ENCODE assay signal across 2 cellular contexts in genomic region chr10:72099054-72099921, GRCh38.
TF ChIP-seq lines count a peak whose summit lies in the region.

No MANE protein-coding gene starts in this region.

TF ChIP-seq in A549, 52 proteins besides CTCF, POLR2A, EP300 and RAD21:
- TF ChIP-seq FOSL2 (IDR thresholded peaks at IDR 0.05) (no peak), FOSL2 (CRISPR knock-in tag; IDR thresholded peaks at IDR 0.05) (no peak; the same call in 1 of the 2 replicates), JUNB (IDR thresholded peaks at IDR 0.05) (no peak), MYC (IDR thresholded peaks at IDR 0.05; ENCODE audit: borderline replicate concordance, low read length) (no peak), CHD2 (IDR thresholded peaks at IDR 0.05; ENCODE audit: low read length, partially characterized antibody) (no peak), PBX3 (IDR thresholded peaks at IDR 0.05) (no peak), EHMT2 (IDR thresholded peaks at IDR 0.05; ENCODE audit: low read depth) (no peak), CEBPB (IDR thresholded peaks at IDR 0.05) (no peak), ZFP36 (IDR thresholded peaks at IDR 0.05; ENCODE audit: borderline replicate concordance, partially characterized antibody) (no peak), MAZ (IDR thresholded peaks at IDR 0.05; ENCODE audit: borderline replicate concordance, low read depth, low read length) (no peak), PHF8 (IDR thresholded peaks at IDR 0.05; ENCODE audit: borderline replicate concordance, low read depth) (no peak), REST (IDR thresholded peaks at IDR 0.05) (no peak), NR3C1 (IDR thresholded peaks at IDR 0.05) (no peak)

TF ChIP-seq in K562, 482 proteins besides CTCF, POLR2A, EP300 and RAD21:
- no peak for TF ChIP-seq FOXP4 (CRISPR knock-in tag; IDR thresholded peaks at IDR 0.05; ENCODE audit: borderline replicate concordance)
- TF ChIP-seq SNRNP70 (optimal IDR thresholded peaks at IDR 0.05; ENCODE audit: low read depth, low read length): no peak
- no peak for TF ChIP-seq WHSC1 (IDR thresholded peaks at IDR 0.05; ENCODE audit: low read length)
- no peak for TF ChIP-seq ZMIZ1 (IDR thresholded peaks at IDR 0.05; ENCODE audit: low read depth in 2 of 2, low read length in 2 of 2)
- TF ChIP-seq ATF3 (IDR thresholded peaks at IDR 0.05): peak; percentile 72
- no peak for TF ChIP-seq ATF3 (CRISPR knock-in tag; conservative IDR thresholded peaks at IDR 0.05)
- no peak for TF ChIP-seq FOXM1 (IDR thresholded peaks at IDR 0.05; ENCODE audit: low read depth)
- no peak for TF ChIP-seq FOXM1 (CRISPR knock-in tag; IDR thresholded peaks at IDR 0.05; ENCODE audit: low read depth)
- 0 out of 2 replicates have a peak, but pooled peaks have one; percentile 12 for TF ChIP-seq ZNF592 (IDR thresholded peaks at IDR 0.05)
- TF ChIP-seq SAFB2 (IDR thresholded peaks at IDR 0.05; ENCODE audit: borderline replicate concordance, low read depth, low read length, severe bottlenecking): no peak
- TF ChIP-seq CEBPB (tag; IDR thresholded peaks at IDR 0.05): peak; percentile 8; the same call in 1 of the 2 replicates
- TF ChIP-seq NBN (IDR thresholded peaks at IDR 0.05; ENCODE audit: low read depth): peak; percentile 26; the same call in 1 of the 2 replicates
- no peak for TF ChIP-seq TRIM28 (IDR thresholded peaks at IDR 0.05)
- no peak for TF ChIP-seq ATF1 (CRISPR knock-in tag; IDR thresholded peaks at IDR 0.05)
- peak; percentile 73 for TF ChIP-seq ATF1 (tag; IDR thresholded peaks at IDR 0.05)
- TF ChIP-seq RBM25 (IDR thresholded peaks at IDR 0.05; ENCODE audit: low read depth, low read length, severe bottlenecking): no peak
- 0 out of 2 replicates have a peak, but pooled peaks have one; percentile 19 for TF ChIP-seq ZNF766 (CRISPR knock-in tag; conservative IDR thresholded peaks at IDR 0.05)
- TF ChIP-seq NCOR1 (IDR thresholded peaks at IDR 0.05): no peak
- TF ChIP-seq CEBPG (CRISPR knock-in tag; IDR thresholded peaks at IDR 0.05): no peak
- peak; percentile 12 to 71; a peak in 2 of 4 replicates for TF ChIP-seq CEBPG (tag; conservative IDR thresholded peaks at IDR 0.05 in 1 of 2, IDR thresholded peaks at IDR 0.05 in 1 of 2)
- no peak for TF ChIP-seq NFE2 (IDR thresholded peaks at IDR 0.05; ENCODE audit: low read depth)
- no peak for TF ChIP-seq ZNF785 (CRISPR knock-in tag; IDR thresholded peaks at IDR 0.05)
- peak; percentile 57 for TF ChIP-seq ZBTB33 (CRISPR knock-in tag; IDR thresholded peaks at IDR 0.05)
- TF ChIP-seq PHB2 (IDR thresholded peaks at IDR 0.05; ENCODE audit: low read depth): no peak
- no peak for TF ChIP-seq E2F6 (IDR thresholded peaks at IDR 0.05; ENCODE audit: borderline replicate concordance in 1 of 2, extremely low read depth in 1 of 2, insufficient read depth in 1 of 2, insufficient read length in 1 of 2, low read depth in 1 of 2, low read length in 1 of 2, poor library complexity in 1 of 2, severe bottlenecking in 1 of 2)
- TF ChIP-seq SMAD4 (CRISPR knock-in tag; conservative IDR thresholded peaks at IDR 0.05): no peak
- TF ChIP-seq PHF21A (IDR thresholded peaks at IDR 0.05; ENCODE audit: borderline replicate concordance, low read depth): no peak
- TF ChIP-seq FOXA3 (CRISPR knock-in tag; conservative IDR thresholded peaks at IDR 0.05 in 1 of 2, IDR thresholded peaks at IDR 0.05 in 1 of 2): 0 out of 4 replicates have a peak, but pooled peaks of 1 of the 2 experiments have one; percentile 20
- TF ChIP-seq KLF16 (IDR thresholded peaks at IDR 0.05): no peak
- TF ChIP-seq BDP1 (IDR thresholded peaks at IDR 0.05; ENCODE audit: insufficient read depth, insufficient read length): no peak
- TF ChIP-seq IFI16 (CRISPR knock-in tag; IDR thresholded peaks at IDR 0.05): no peak
- no peak for TF ChIP-seq ZNF212 (CRISPR knock-in tag; IDR thresholded peaks at IDR 0.05)
- no peak for TF ChIP-seq GABPB2 (CRISPR knock-in tag; conservative IDR thresholded peaks at IDR 0.05)
- no peak for TF ChIP-seq BRF2 (IDR thresholded peaks at IDR 0.05; ENCODE audit: borderline replicate concordance, insufficient read depth, insufficient read length)
- TF ChIP-seq CXXC5 (CRISPR knock-in tag; IDR thresholded peaks at IDR 0.05): no peak
- 0 out of 2 replicates have a peak, but pooled peaks have one; percentile 73 for TF ChIP-seq NR2F6 (CRISPR knock-in tag; IDR thresholded peaks at IDR 0.05)
- no peak for TF ChIP-seq REST (CRISPR knock-in tag; IDR thresholded peaks at IDR 0.05; ENCODE audit: low read depth)
- peak; percentile 49; the same call in 1 of the 2 replicates for TF ChIP-seq ADNP (tag; IDR thresholded peaks at IDR 0.05)
- TF ChIP-seq KDM1A (IDR thresholded peaks at IDR 0.05): 0 out of 4 replicates have a peak, but pooled peaks of 1 of the 2 experiments have one; percentile 2
